Comparison of ENCODE assay signal across 1 cellular context in the genomic region with DNA sequence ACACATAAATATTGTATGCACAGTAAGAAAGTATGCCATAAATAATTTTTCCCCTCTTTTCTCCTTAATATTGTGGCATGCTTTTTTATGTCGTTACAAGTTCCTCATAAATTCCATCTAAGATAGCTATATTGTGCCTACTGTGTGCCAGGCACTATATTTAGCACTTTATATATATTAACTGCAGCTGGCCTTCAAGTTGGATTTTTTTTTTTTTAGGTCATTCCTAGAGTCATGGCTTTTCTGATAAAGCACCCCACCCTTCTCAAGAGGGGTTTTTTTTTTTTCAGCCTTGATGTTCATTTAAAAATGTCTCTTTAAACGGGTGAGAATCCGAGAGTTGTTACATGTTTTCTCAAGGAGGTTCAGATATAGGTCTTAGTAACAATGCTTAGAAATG.
TF ChIP-seq lines count a peak whose summit lies in the region.

No MANE protein-coding gene starts in this region.

TF ChIP-seq in IMR-90, 13 proteins besides CTCF, POLR2A, EP300 and RAD21:
- no peak for TF ChIP-seq RFX5 (IDR thresholded peaks at IDR 0.05; ENCODE audit: low read depth, low read length)
- no peak for TF ChIP-seq BHLHE40 (IDR thresholded peaks at IDR 0.05; ENCODE audit: low read depth, low read length)
- TF ChIP-seq, protein P1, sequence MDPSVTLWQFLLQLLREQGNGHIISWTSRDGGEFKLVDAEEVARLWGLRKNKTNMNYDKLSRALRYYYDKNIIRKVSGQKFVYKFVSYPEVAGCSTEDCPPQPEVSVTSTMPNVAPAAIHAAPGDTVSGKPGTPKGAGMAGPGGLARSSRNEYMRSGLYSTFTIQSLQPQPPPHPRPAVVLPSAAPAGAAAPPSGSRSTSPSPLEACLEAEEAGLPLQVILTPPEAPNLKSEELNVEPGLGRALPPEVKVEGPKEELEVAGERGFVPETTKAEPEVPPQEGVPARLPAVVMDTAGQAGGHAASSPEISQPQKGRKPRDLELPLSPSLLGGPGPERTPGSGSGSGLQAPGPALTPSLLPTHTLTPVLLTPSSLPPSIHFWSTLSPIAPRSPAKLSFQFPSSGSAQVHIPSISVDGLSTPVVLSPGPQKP (IDR thresholded peaks at IDR 0.05; ENCODE audit: borderline replicate concordance, low read depth, low read length): no peak
- TF ChIP-seq SMC3 (IDR thresholded peaks at IDR 0.05; ENCODE audit: low read depth, low read length): no peak
- no peak for TF ChIP-seq MXI1 (IDR thresholded peaks at IDR 0.05; ENCODE audit: borderline replicate concordance, low read depth, low read length)
- TF ChIP-seq MAFK (IDR thresholded peaks at IDR 0.05; ENCODE audit: low read depth, low read length): no peak
- no peak for TF ChIP-seq NFE2L2 (IDR thresholded peaks at IDR 0.05; ENCODE audit: low read depth, low read length)
- TF ChIP-seq FOS (IDR thresholded peaks at IDR 0.05; ENCODE audit: low read depth, low read length): no peak
- TF ChIP-seq, protein P2, sequence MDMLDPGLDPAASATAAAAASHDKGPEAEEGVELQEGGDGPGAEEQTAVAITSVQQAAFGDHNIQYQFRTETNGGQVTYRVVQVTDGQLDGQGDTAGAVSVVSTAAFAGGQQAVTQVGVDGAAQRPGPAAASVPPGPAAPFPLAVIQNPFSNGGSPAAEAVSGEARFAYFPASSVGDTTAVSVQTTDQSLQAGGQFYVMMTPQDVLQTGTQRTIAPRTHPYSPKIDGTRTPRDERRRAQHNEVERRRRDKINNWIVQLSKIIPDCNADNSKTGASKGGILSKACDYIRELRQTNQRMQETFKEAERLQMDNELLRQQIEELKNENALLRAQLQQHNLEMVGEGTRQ (IDR thresholded peaks at IDR 0.05; ENCODE audit: low read depth, low read length): no peak
